18 cellular contexts compared by ENCODE assay signal in genomic region chr7:94044806-94045205, GRCh38.
DNase-seq lines count a peak whose midpoint lies in the region; ATAC-seq lines count a peak whose summit lies in the region.
"Had no signal": no experiment of that assay in that cellular context is flagged by ENCODE, and none has a peak within 500 bp of the region (broad histone marks: within the 10 kb centered on the region; RNA-seq: fewer than 3 reads in every experiment).

No MANE protein-coding gene starts in this region.

- H3K27me3 Mint-ChIP-seq in stimulated activated memory B cell treated with anti-CD40 and anti-IgM and Interleukin-4, amounts not matched to agents 10 μg/mL and 1 μg/mL and 100 μg/mL, for 72 hours: no peaks in the 10 kb centered on the region

- H3K36me3 Mint-ChIP-seq in stimulated activated memory B cell treated with anti-CD40 and anti-IgM and Interleukin-4, amounts not matched to agents 10 μg/mL and 1 μg/mL and 100 μg/mL, for 72 hours: peaks cover 7% of the 10 kb centered on the region

- H3K4me3 Mint-ChIP-seq in stimulated activated memory B cell treated with anti-CD40 and anti-IgM and Interleukin-4, amounts not matched to agents 10 μg/mL and 1 μg/mL and 100 μg/mL, for 72 hours: no peak overlapping the region

- peaks cover 56% of the 10 kb centered on the region for H3K4me1 Mint-ChIP-seq in stimulated activated memory B cell treated with anti-CD40 and anti-IgM and Interleukin-4, amounts not matched to agents 10 μg/mL and 1 μg/mL and 100 μg/mL, for 72 hours

- DNase-seq in stimulated activated CD4-positive, alpha-beta T cell treated with anti-CD3 and anti-CD28 coated beads, Interleukin-4, amount 100 ng/mL, for 4 hours: no peak
- DNase-seq in GM03348 (ENCODE audit: low spot score): no peak
- DNase-seq: BE2C, DMS79 treated with DMSO at 0.1 percent for 48 hours, H7, Karpas-422, NCI-H1694, NCI-H2081, NCI-H2171, NCI-H524 treated with DMSO at 0.1 percent for 48 hours, NCI-H82 had no signal

- peak; percentile 44 for ATAC-seq in GM18520 (IDR thresholded peaks at IDR 0.05; ENCODE audit: unreplicated experiment)
- peak; percentile 37 for ATAC-seq in GM19397 (IDR thresholded peaks at IDR 0.05; ENCODE audit: unreplicated experiment)
- peak; percentile 49 for ATAC-seq in HG02852 (IDR thresholded peaks at IDR 0.05; ENCODE audit: unreplicated experiment)
- peak; percentile 63 for ATAC-seq in stimulated activated memory B cell treated with anti-CD40 and anti-IgM and Interleukin-4, amounts not matched to agents 10 μg/mL and 1 μg/mL and 100 μg/mL, for 72 hours
- no peak for ATAC-seq in GM19452 (IDR thresholded peaks at IDR 0.05; ENCODE audit: unreplicated experiment)
- ATAC-seq: A549, Right ventricle myocardium inferior had no signal

- H3K9me3 Mint-ChIP-seq in stimulated activated memory B cell treated with anti-CD40 and anti-IgM and Interleukin-4, amounts not matched to agents 10 μg/mL and 1 μg/mL and 100 μg/mL, for 72 hours: peaks cover 2% of the 10 kb centered on the region

- no peak overlapping the region for H3K27ac Mint-ChIP-seq in stimulated activated memory B cell treated with anti-CD40 and anti-IgM and Interleukin-4, amounts not matched to agents 10 μg/mL and 1 μg/mL and 100 μg/mL, for 72 hours
